In the genomic region with DNA sequence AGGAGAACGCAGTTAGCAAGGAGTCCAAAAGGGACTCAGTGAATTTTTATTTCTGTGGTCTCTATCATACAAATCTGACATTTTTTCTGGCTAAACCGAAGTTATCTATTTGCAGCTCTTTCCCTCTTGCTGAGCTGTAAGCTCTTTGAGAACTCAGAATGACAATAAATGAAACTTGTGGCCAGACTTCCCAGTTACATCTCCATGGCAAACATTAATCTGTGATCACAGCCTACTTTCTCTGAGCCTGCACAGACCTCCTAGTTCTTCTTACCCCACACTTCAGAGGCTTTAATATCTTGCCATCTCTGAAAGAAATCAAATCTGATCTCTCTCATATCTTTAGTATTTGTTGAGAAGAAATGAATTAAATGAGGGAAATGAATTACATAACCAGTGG, we compare ENCODE assay signal across 17 cellular contexts.
"Had no signal": no experiment of that assay in that cellular context is flagged by ENCODE, and none has a peak within 500 bp of the region (broad histone marks: within the 10 kb centered on the region; RNA-seq: fewer than 3 reads in every experiment).

No MANE protein-coding gene starts in this region.

- H3K4me1 ChIP-seq: thyroid gland had no signal

- ATAC-seq: activated CD8-positive, alpha-beta T cell treated with anti-CD3 and anti-CD28 coated beads for 36 hours; activated T-cell treated with anti-CD3 and anti-CD28 coated beads, Interleukin-2, amount 50 U/mL, for 4 hours; psoas muscle had no signal

- FAIRE-seq: urothelium cell line had no signal

- H3K4me3 ChIP-seq: adrenal gland, cardiac muscle cell, dorsolateral prefrontal cortex, lung, psoas muscle, thyroid gland had no signal

- H3K27ac ChIP-seq: psoas muscle, thyroid gland had no signal

- H3K36me3 ChIP-seq: adrenal gland, cardiac muscle cell, thyroid gland had no signal

- H3K27ac Mint-ChIP-seq: activated CD8-positive, alpha-beta T cell treated with anti-CD3 and anti-CD28 coated beads for 36 hours; activated naive CD4-positive, alpha-beta T cell treated with anti-CD3 and anti-CD28 coated beads, Interleukin-2, amount 50 U/mL, for 24 hours had no signal

- H3K27me3 ChIP-seq: adrenal gland, cardiac muscle cell, thyroid gland had no signal

- H3K36me3 Mint-ChIP-seq: activated naive CD4-positive, alpha-beta T cell treated with anti-CD3 and anti-CD28 coated beads, Interleukin-2, amount 50 U/mL, for 24 hours had no signal

- H3K9me3 Mint-ChIP-seq: activated CD8-positive, alpha-beta T cell treated with anti-CD3 and anti-CD28 coated beads for 36 hours; activated naive CD4-positive, alpha-beta T cell treated with anti-CD3 and anti-CD28 coated beads, Interleukin-2, amount 50 U/mL, for 24 hours; activated T-cell treated with anti-CD3 and anti-CD28 coated beads, Interleukin-2, amount 50 U/mL, for 4 hours; neural crest cell had no signal

- H3K4me1 Mint-ChIP-seq: activated naive CD4-positive, alpha-beta T cell treated with anti-CD3 and anti-CD28 coated beads, Interleukin-2, amount 50 U/mL, for 24 hours; neural crest cell had no signal

- H3K4me3 Mint-ChIP-seq: activated CD8-positive, alpha-beta T cell treated with anti-CD3 and anti-CD28 coated beads for 36 hours; activated naive CD4-positive, alpha-beta T cell treated with anti-CD3 and anti-CD28 coated beads, Interleukin-2, amount 50 U/mL, for 24 hours; activated T-cell treated with anti-CD3 and anti-CD28 coated beads, Interleukin-2, amount 50 U/mL, for 4 hours; neural crest cell had no signal

- DNase-seq: activated CD4-positive, alpha-beta T cell treated with anti-CD3 and anti-CD28 coated beads for 4 hours; activated CD8-positive, alpha-beta T cell treated with anti-CD3 and anti-CD28 coated beads for 36 hours; activated effector memory CD4-positive, alpha-beta T cell treated with anti-CD3 and anti-CD28 coated beads, Interleukin-2, amount 50 U/mL, for 16 hours; activated T-cell treated with anti-CD3 and anti-CD28 coated beads, Interleukin-2, amount 50 U/mL, for 4 hours; adrenal gland; dorsolateral prefrontal cortex; glutamatergic neuron; left colon; midbrain; psoas muscle; stimulated activated CD4-positive, alpha-beta T cell treated with anti-CD3 and anti-CD28 coated beads, Interleukin-1b, Interleukin-23, amount 100 ng/mL, for 48 hours; thyroid gland had no signal

- H3K9me3 ChIP-seq: adrenal gland, psoas muscle, thyroid gland had no signal
